Comparison of ENCODE assay signal across 8 cellular contexts in genomic region chr1:172742599-172743500, GRCh38.
DNase-seq lines count a peak whose midpoint lies in the region; ATAC-seq, FAIRE-seq and TF ChIP-seq lines count a peak whose summit lies in the region.

No MANE protein-coding gene starts in this region.

- ATAC-seq in activated CD4-positive, alpha-beta T cell treated with anti-CD3 and anti-CD28 coated beads for 36 hours: peak; percentile 21
- no peak for ATAC-seq in sciatic nerve

- peaks cover 14% of the 10 kb centered on the region for H3K27me3 Mint-ChIP-seq in activated CD4-positive, alpha-beta T cell treated with anti-CD3 and anti-CD28 coated beads for 36 hours
- H3K27me3 Mint-ChIP-seq in immature natural killer cell (ENCODE audit: low read depth in 3 of 3): peaks cover 4 to 5% (median 4%) of the 10 kb centered on the region in 3 donors

- H3K9me3 ChIP-seq in uterus: no peaks in the 10 kb centered on the region

- CTCF ChIA-PET in activated CD4-positive, alpha-beta T cell treated with anti-CD3 and anti-CD28 coated beads for 36 hours (lab: Charles Lee): interaction anchor here (0.6 to 6.4 kb wide), 48 partner anchors 8 to 863 kb away, joined by 3 to 150 read pairs (median 4); partner anchors contain the start of gene TNFSF4

- H3K27ac ChIP-seq in uterus: no peak overlapping the region

- H3K4me3 ChIP-seq in uterus: no peak overlapping the region

- POLR2A ChIA-PET in activated CD4-positive, alpha-beta T cell treated with anti-CD3 and anti-CD28 coated beads for 36 hours (lab: Charles Lee): no interaction called here

- FAIRE-seq in TTC549 (lab: Jason Lieb, UNC): peak; percentile 88

- DNase-seq in activated CD4-positive, alpha-beta T cell treated with anti-CD3 and anti-CD28 coated beads for 36 hours: no peak
- DNase-seq in activated CD4-positive, alpha-beta T cell treated with anti-CD3 and anti-CD28 coated beads for 1 hour: no peak
- peak; percentile 39 to 49 (median 48) for DNase-seq in immature natural killer cell
- DNase-seq in uterus: no peak
- no peak for DNase-seq in sciatic nerve (ENCODE audit: low spot score)
- DNase-seq in NCI-H226: no peak

- H3K9me3 Mint-ChIP-seq in activated CD4-positive, alpha-beta T cell treated with anti-CD3 and anti-CD28 coated beads for 36 hours (ENCODE audit: low read depth): no peaks in the 10 kb centered on the region
- no peaks in the 10 kb centered on the region for H3K9me3 Mint-ChIP-seq in immature natural killer cell

- no peak for TF ChIP-seq POLR2A in uterus (IDR thresholded peaks at IDR 0.05)

- H3K27me3 ChIP-seq in uterus: no peaks in the 10 kb centered on the region

- peaks cover 32% of the 10 kb centered on the region for H3K4me1 Mint-ChIP-seq in activated CD4-positive, alpha-beta T cell treated with anti-CD3 and anti-CD28 coated beads for 36 hours
- peaks cover 35 to 38% of the 10 kb centered on the region in 2 donors for H3K4me1 Mint-ChIP-seq in immature natural killer cell

- H3K4me1 ChIP-seq in uterus: no peaks in the 10 kb centered on the region

- no peaks in the 10 kb centered on the region for H3K36me3 ChIP-seq in uterus

- intact Hi-C loops in activated CD4-positive, alpha-beta T cell treated with anti-CD3 and anti-CD28 coated beads for 36 hours (cut with DNase I, micrococcal nuclease): no loop called here
- intact Hi-C loops in uterus (cut with DNase I; ENCODE audit: low total_unique reads) (no loop called here), sciatic nerve (cut with DNase I) (no loop called here)

- TF ChIP-seq CTCF in LNCAP (IDR thresholded peaks at IDR 0.05) (peak; percentile 91), uterus (IDR thresholded peaks at IDR 0.05) (peak; percentile 51 to 58 (median 56))

- no peak overlapping the region for H3K27ac Mint-ChIP-seq in activated CD4-positive, alpha-beta T cell treated with anti-CD3 and anti-CD28 coated beads for 36 hours
- no peak overlapping the region for H3K27ac Mint-ChIP-seq in immature natural killer cell

- H3K4me3 Mint-ChIP-seq in activated CD4-positive, alpha-beta T cell treated with anti-CD3 and anti-CD28 coated beads for 36 hours: no peak overlapping the region
- no peak overlapping the region for H3K4me3 Mint-ChIP-seq in immature natural killer cell

- H3K36me3 Mint-ChIP-seq in activated CD4-positive, alpha-beta T cell treated with anti-CD3 and anti-CD28 coated beads for 36 hours (ENCODE audit: low read depth): no peaks in the 10 kb centered on the region
- H3K36me3 Mint-ChIP-seq in immature natural killer cell: no peaks in the 10 kb centered on the region

Comparison
In these comparisons a context has a peak if more than half of its experiments do, and no peak if none do; other contexts are left out.
1. DNase-seq: peak in immature natural killer cell (3 of 3); none in activated CD4-positive, alpha-beta T cell treated with anti-CD3 and anti-CD28 coated beads for 36 hours (single experiment), activated CD4-positive, alpha-beta T cell treated with anti-CD3 and anti-CD28 coated beads for 1 hour (single experiment), uterus (0 of 2), sciatic nerve (single experiment) and NCI-H226 (single experiment).